8 cellular contexts compared by ENCODE assay signal in the genomic region with DNA sequence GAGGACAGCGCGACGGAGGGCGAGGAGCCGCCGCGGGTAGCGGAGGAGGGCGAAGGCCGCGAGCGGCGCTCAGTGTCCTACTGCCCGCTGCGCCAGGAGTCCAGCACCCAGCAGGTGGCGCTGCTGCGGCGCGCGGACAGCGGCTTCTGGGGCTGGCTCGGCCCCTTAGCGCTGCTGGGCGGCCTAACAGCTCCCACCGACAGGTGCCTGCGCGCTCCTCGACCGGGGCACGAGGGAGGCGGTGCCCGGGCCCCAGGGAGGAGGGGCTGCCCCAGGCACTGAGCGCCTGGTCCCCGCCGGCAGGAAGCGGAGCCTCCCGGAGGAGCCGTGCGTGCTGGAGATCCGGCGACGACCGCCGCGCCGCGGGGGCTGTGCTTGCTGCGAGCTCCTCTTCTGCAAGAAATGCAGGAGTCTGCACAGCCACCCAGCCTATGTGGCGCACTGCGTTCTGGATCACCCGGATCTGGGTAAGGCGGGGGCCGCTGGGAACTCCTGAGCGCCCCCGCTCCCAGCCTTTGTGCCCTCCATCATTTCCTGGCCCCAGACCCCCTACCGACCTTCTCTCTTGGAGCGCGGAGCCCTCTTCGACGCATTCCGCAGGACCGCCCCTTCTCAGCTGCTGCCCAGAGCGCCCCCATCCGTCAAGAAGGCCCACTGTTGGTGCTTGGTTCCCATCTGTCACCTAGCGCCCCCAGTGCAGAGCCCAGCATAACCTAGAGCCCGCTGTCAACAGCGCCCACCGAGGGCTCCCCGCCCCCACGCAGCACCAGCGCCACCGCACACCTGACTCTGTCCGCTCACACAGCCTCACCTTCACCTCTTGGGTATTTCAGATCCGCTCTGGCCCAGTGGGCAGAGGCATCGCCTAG. TPM values are rescaled to one million over a fixed set of nuclear protein-coding genes. Genes with fewer than 3 reads are reported as not detected.
DNase-seq lines count a peak whose midpoint lies in the region; ATAC-seq and TF ChIP-seq lines count a peak whose summit lies in the region.

No MANE protein-coding gene starts in this region.

- H3K27me3 Mint-ChIP-seq in CD8-positive, alpha-beta memory T cell = no peaks in the 10 kb centered on the region
- H3K27me3 Mint-ChIP-seq in mesothelial cell of epicardium (ENCODE audit: low read depth) = no peaks in the 10 kb centered on the region

- no peaks in the 10 kb centered on the region for H3K9me3 Mint-ChIP-seq in CD8-positive, alpha-beta memory T cell
- H3K9me3 Mint-ChIP-seq in mesothelial cell of epicardium = no peaks in the 10 kb centered on the region

- H3K4me1 Mint-ChIP-seq in CD8-positive, alpha-beta memory T cell = peaks cover 7 to 9% (median 9%) of the 10 kb centered on the region in 3 donors
- peaks cover 7% of the 10 kb centered on the region for H3K4me1 Mint-ChIP-seq in mesothelial cell of epicardium

- TF ChIP-seq CTCF in mesothelial cell of epicardium (IDR thresholded peaks at IDR 0.05; ENCODE audit: unreplicated experiment) = peak; percentile 92

- POLR2A ChIA-PET in CD8-positive, alpha-beta memory T cell (lab: Charles Lee) = interaction anchor here (0.6 to 4.6 kb wide), 6 partner anchors 17 to 451 kb away, joined by 3 to 66 read pairs (median 4); partner anchors contain the start of gene TAF15

- peak; percentile 77 to 86 (median 84) for DNase-seq in CD8-positive, alpha-beta memory T cell
- DNase-seq in HUDEP-2 (lab: John Stamatoyannopoulos, UW; ENCODE audit: unreplicated experiment in 76 of 76) = peak in 75 of 76 experiments; percentile 25 to 92 (median 80)
- peak; percentile 84 for DNase-seq in NOMO-1 treated with DMSO at 0.1 percent for 48 hours (lab: John Stamatoyannopoulos, UW; ENCODE audit: unreplicated experiment)
- peak; percentile 55 for DNase-seq in activated CD8-positive, alpha-beta memory T cell treated with anti-CD3 and anti-CD28 coated beads, Interleukin-2, amount 50 U/mL, for 1 hour (ENCODE audit: extremely low read depth)
- DNase-seq in mesothelial cell of epicardium (ENCODE audit: low spot score in 2 of 2, unreplicated experiment in 2 of 2) = peak; percentile 85 to 92
- DNase-seq in stimulated activated CD8-positive, alpha-beta memory T cell treated with anti-CD3 and anti-CD28 coated beads, Interleukin-15, amount 100 ng/mL, for 24 hours (ENCODE audit: low read depth) = peak; percentile 80

- H3K9ac ChIP-seq in endocrine pancreas (ENCODE audit: control insufficient read depth, insufficient read depth, low read length) = peak overlapping the region; percentile 67

- peaks cover 0 to 2% (median 0%) of the 10 kb centered on the region in 3 donors for H3K36me3 Mint-ChIP-seq in CD8-positive, alpha-beta memory T cell
- no peaks in the 10 kb centered on the region for H3K36me3 Mint-ChIP-seq in mesothelial cell of epicardium

- peak overlapping the region; percentile 17 for H3K27ac ChIP-seq in CD8-positive, alpha-beta memory T cell (ENCODE audit: low read depth, low read length)

- H3K27ac Mint-ChIP-seq in CD8-positive, alpha-beta memory T cell = peak overlapping the region; percentile 65 to 96 (median 86)
- H3K27ac Mint-ChIP-seq in mesothelial cell of epicardium = peak overlapping the region; percentile 87

- peaks cover 8% of the 10 kb centered on the region for H3K4me1 ChIP-seq in CD8-positive, alpha-beta memory T cell (ENCODE audit: insufficient read depth, low read length)
- no peaks in the 10 kb centered on the region for H3K4me1 ChIP-seq in endocrine pancreas (ENCODE audit: control insufficient read depth, insufficient read depth, low read length)

- H3K9me3 ChIP-seq in CD8-positive, alpha-beta memory T cell (ENCODE audit: low read length) = no peaks in the 10 kb centered on the region
- H3K9me3 ChIP-seq in endocrine pancreas (ENCODE audit: control insufficient read depth, low read length) = no peaks in the 10 kb centered on the region

- ATAC-seq in GM21360 (IDR thresholded peaks at IDR 0.05; ENCODE audit: unreplicated experiment) = peak; percentile 81

- peak overlapping the region; percentile 88 to 99 (median 96) for H3K4me3 Mint-ChIP-seq in CD8-positive, alpha-beta memory T cell
- peak overlapping the region; percentile 78 for H3K4me3 Mint-ChIP-seq in mesothelial cell of epicardium

- H3K36me3 ChIP-seq in CD8-positive, alpha-beta memory T cell (ENCODE audit: insufficient read depth, low read length) = no peaks in the 10 kb centered on the region
- no peaks in the 10 kb centered on the region for H3K36me3 ChIP-seq in endocrine pancreas (ENCODE audit: control insufficient read depth, insufficient read depth, low read length)

- CTCF ChIA-PET in CD8-positive, alpha-beta memory T cell (lab: Charles Lee) = interaction anchor here (0.7 to 9.3 kb wide), 61 partner anchors 10 to 784 kb away, joined by 3 to 250 read pairs (median 4); partner anchors contain the start of genes CCL5, LIG3, MMP28 and TAF15

- peak overlapping the region; percentile 70 for H3K4me3 ChIP-seq in CD8-positive, alpha-beta memory T cell (ENCODE audit: low read length)
- no peak overlapping the region for H3K4me3 ChIP-seq in endocrine pancreas (ENCODE audit: control insufficient read depth, insufficient read depth, low read length)

- no peaks in the 10 kb centered on the region for H3K27me3 ChIP-seq in CD8-positive, alpha-beta memory T cell (ENCODE audit: insufficient read depth, low read length, poor library complexity, severe bottlenecking)
- H3K27me3 ChIP-seq in endocrine pancreas (ENCODE audit: control insufficient read depth, insufficient read depth, low read length) = no peaks in the 10 kb centered on the region

RNA-seq across cellular contexts. Expression of gene C17orf50, which starts 3.7 kb away (rescaled TPM):
- total RNA-seq in CD8-positive, alpha-beta memory T cell = not detected
- not detected for polyA plus RNA-seq in CD8-positive, alpha-beta memory T cell
- total RNA-seq in mesothelial cell of epicardium = not detected in 3 replicates

RNA-seq across cellular contexts. Expression of gene GAS2L2, which starts 11.3 kb away (rescaled TPM):
- under 1 TPM in 1 of 2 experiments, not detected in 1; 0.07 TPM for total RNA-seq in CD8-positive, alpha-beta memory T cell
- polyA plus RNA-seq in CD8-positive, alpha-beta memory T cell = not detected
- total RNA-seq in mesothelial cell of epicardium = 0.09 to 0.20 TPM (median 0.11 TPM) in 3 replicates

RNA-seq across cellular contexts. Expression of gene MMP28, which starts 31.1 kb away (rescaled TPM):
- total RNA-seq in CD8-positive, alpha-beta memory T cell = not detected
- not detected for polyA plus RNA-seq in CD8-positive, alpha-beta memory T cell
- total RNA-seq in mesothelial cell of epicardium = 0.34 to 0.86 TPM in 2 of 3 replicates, not detected in the other

RNA-seq across cellular contexts. Expression of gene RASL10B, which starts 32.9 kb away (rescaled TPM):
- total RNA-seq in CD8-positive, alpha-beta memory T cell = under 1 TPM; 0.79 to 0.80 TPM
- 0.12 TPM for polyA plus RNA-seq in CD8-positive, alpha-beta memory T cell
- 19.3 to 20.5 TPM (median 20.1 TPM) in 3 replicates for total RNA-seq in mesothelial cell of epicardium

RNA-seq across cellular contexts. Expression of gene TAF15, which starts 44.9 kb away (rescaled TPM):
- total RNA-seq in CD8-positive, alpha-beta memory T cell = 100 to 1,000 TPM; 274 to 291 TPM
- 21.5 TPM for polyA plus RNA-seq in CD8-positive, alpha-beta memory T cell
- 218 to 235 TPM (median 225 TPM) in 3 replicates for total RNA-seq in mesothelial cell of epicardium
